ENCODE assay signal across 26 cellular contexts in the genomic region with DNA sequence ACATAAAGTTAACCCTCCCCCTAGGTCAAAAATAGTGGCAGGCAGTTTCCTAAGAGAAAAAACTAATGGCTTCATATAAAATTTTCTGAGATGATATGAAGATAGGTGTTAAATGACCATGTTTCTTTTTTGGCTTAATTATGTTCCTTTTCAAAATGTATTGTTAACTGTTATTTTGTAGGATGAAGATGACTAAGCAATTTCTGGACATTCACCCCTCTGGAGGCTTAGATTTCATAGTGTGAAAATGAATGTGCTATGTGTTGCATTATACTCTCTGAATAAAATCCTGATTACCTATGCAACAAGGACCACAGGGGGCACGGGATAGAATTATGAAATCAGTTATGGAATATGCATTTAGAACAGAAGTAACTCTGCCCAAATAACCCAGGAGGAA.
DNase-seq lines count a peak whose midpoint lies in the region; ATAC-seq, FAIRE-seq and TF ChIP-seq lines count a peak whose summit lies in the region.
"Had no signal": no experiment of that assay in that cellular context is flagged by ENCODE, and none has a peak within 500 bp of the region (broad histone marks: within the 10 kb centered on the region; RNA-seq: fewer than 3 reads in every experiment).

No MANE protein-coding gene starts in this region.

- H4K20me1 ChIP-seq in HepG2 (ENCODE audit: insufficient read depth, low read length) (no peaks in the 10 kb centered on the region), IMR-90 (ENCODE audit: insufficient read depth, low read length) (no peaks in the 10 kb centered on the region)
- H4K20me1 ChIP-seq: BLaER1 had no signal

- POLR2A ChIA-PET in HepG2 (lab: Yijun Ruan, JAX) (no interaction called here), IMR-90 (lab: Charles Lee; ENCODE audit: unreplicated experiment) (no interaction called here)

- H3K36me3 ChIP-seq in HepG2 (replicated peaks in 1 of 2; ENCODE audit: control insufficient read depth in 1 of 2, insufficient read depth in 2 of 2, low read length in 2 of 2): no peaks in the 10 kb centered on the region
- H3K36me3 ChIP-seq in right lobe of liver: no peaks in the 10 kb centered on the region
- H3K36me3 ChIP-seq in IMR-90 (ENCODE audit: control insufficient read depth, insufficient read depth, low read length): no peaks in the 10 kb centered on the region
- H3K36me3 ChIP-seq: BE2C, BLaER1 had no signal

- DNase-seq in HepG2 (ENCODE audit: low spot score) (no peak), right lobe of liver (no peak), IMR-90 (no peak), OCI-M1 (lab: John Stamatoyannopoulos, UW) (peak; percentile 33), NCI-H2227 treated with DMSO at 0.1 percent for 48 hours (lab: John Stamatoyannopoulos, UW) (no peak), H4 (ENCODE audit: low spot score) (no peak)
- DNase-seq: ACHN; BE2C; C1 segment of cervical spinal cord; CD4-positive, alpha-beta memory T cell; CD4-positive, CD25-positive, alpha-beta regulatory T cell; CD8-positive, alpha-beta memory T cell; COR-L47; DMS 273 treated with DMSO at 0.1 percent for 48 hours; DMS153; DMS53; DMS79; DND-41; EL; GDM1 had no signal

- TF ChIP-seq EP300 in HepG2 (IDR thresholded peaks at IDR 0.05; ENCODE audit: low read depth in 2 of 2, low read length in 2 of 2): no peak
- TF ChIP-seq EP300 in HepG2 (CRISPR knock-in tag; IDR thresholded peaks at IDR 0.05; ENCODE audit: borderline replicate concordance): no peak

- no peak for FAIRE-seq in HepG2 (lab: Jason Lieb, UNC)
- FAIRE-seq: GM12878, GM12892, GM18507 had no signal

- no peaks in the 10 kb centered on the region for H3K79me2 ChIP-seq in HepG2 (ENCODE audit: insufficient read depth, low read length)

- H3K9ac ChIP-seq in HepG2 (ENCODE audit: insufficient read depth, low read depth, low read length): no peak overlapping the region
- no peak overlapping the region for H3K9ac ChIP-seq in IMR-90 (ENCODE audit: low read depth, low read length)
- H3K9ac ChIP-seq: BLaER1 had no signal

- H3K9me1 ChIP-seq in IMR-90 (ENCODE audit: insufficient read depth, low read length): no peaks in the 10 kb centered on the region

- H3K4me2 ChIP-seq in HepG2 (ENCODE audit: low read depth, low read length) (no peak overlapping the region), IMR-90 (ENCODE audit: low read depth, low read length) (no peak overlapping the region)
- H3K4me2 ChIP-seq: BLaER1 had no signal

- TF ChIP-seq POLR2A in HepG2 (IDR thresholded peaks at IDR 0.05; ENCODE audit: insufficient read depth in 1 of 2, low read depth in 2 of 2, low read length in 2 of 2) (no peak), right lobe of liver (IDR thresholded peaks at IDR 0.05) (no peak), IMR-90 (IDR thresholded peaks at IDR 0.05; ENCODE audit: low read depth, low read length) (no peak)

- H3K79me1 ChIP-seq in IMR-90 (ENCODE audit: low read depth in 1 of 2, low read length in 2 of 2): no peaks in the 10 kb centered on the region

- H3K27me3 ChIP-seq in HepG2 (ENCODE audit: control insufficient read depth in 1 of 2, insufficient read depth in 2 of 2, low read length in 2 of 2) (no peaks in the 10 kb centered on the region), right lobe of liver (no peaks in the 10 kb centered on the region), IMR-90 (ENCODE audit: control insufficient read depth, insufficient read depth, low read length) (no peaks in the 10 kb centered on the region)
- H3K27me3 ChIP-seq: BE2C, BLaER1 had no signal

- intact Hi-C loops in HepG2 (cut with micrococcal nuclease; ENCODE audit: unreplicated experiment): no loop called here
- intact Hi-C loops in right lobe of liver (cut with DNase I): no loop called here
- intact Hi-C loops in IMR-90 (cut with micrococcal nuclease): no loop called here

- H2BK5ac ChIP-seq in IMR-90 (ENCODE audit: low read depth, low read length, poor library complexity, severe bottlenecking): no peak overlapping the region

- H2AFZ ChIP-seq in HepG2 (ENCODE audit: low read length): no peak overlapping the region
- no peak overlapping the region for H2AFZ ChIP-seq in IMR-90 (replicated peaks; ENCODE audit: low read length, poor library complexity)

- dilution Hi-C loops in IMR-90 (cut with HindIII; ENCODE audit: low sequenced_read_pairs, unreplicated experiment): no loop called here

- no peak overlapping the region for H3K27ac ChIP-seq in HepG2 (ENCODE audit: extremely low read length, insufficient read depth, low read length)
- no peak overlapping the region for H3K27ac ChIP-seq in right lobe of liver
- H3K27ac ChIP-seq in IMR-90 (ENCODE audit: insufficient read depth, low read length): no peak overlapping the region
- H3K27ac ChIP-seq: 22Rv1, BLaER1 had no signal

- no peak overlapping the region for H4K8ac ChIP-seq in IMR-90 (ENCODE audit: low read depth in 2 of 2, low read length in 2 of 2)

- ATAC-seq in HepG2 (no peak), right lobe of liver (no peak), IMR-90 (ENCODE audit: low read depth) (no peak), HG03045 (IDR thresholded peaks at IDR 0.05; ENCODE audit: unreplicated experiment) (no peak)
- ATAC-seq: GM12878 had no signal

- CTCF ChIA-PET in HepG2 (lab: Yijun Ruan, JAX; ENCODE audit: low intra/inter-chr PET ratio, low total read pairs) (no interaction called here), IMR-90 (lab: Yijun Ruan, JAX) (no interaction called here)

- H3K4me1 ChIP-seq in HepG2 (ENCODE audit: insufficient read depth, low read length): no peaks in the 10 kb centered on the region
- no peaks in the 10 kb centered on the region for H3K4me1 ChIP-seq in right lobe of liver
- H3K4me1 ChIP-seq in IMR-90 (ENCODE audit: control insufficient read depth, insufficient read depth, low read length): no peaks in the 10 kb centered on the region
- H3K4me1 ChIP-seq: BLaER1 had no signal

- H3K9me3 ChIP-seq in HepG2 (ENCODE audit: low read length): peaks cover 5% of the 10 kb centered on the region; the same call in 1 of the 2 replicates
- no peaks in the 10 kb centered on the region for H3K9me3 ChIP-seq in right lobe of liver
- H3K9me3 ChIP-seq in IMR-90 (ENCODE audit: control insufficient read depth, insufficient read depth, low read length): no peaks in the 10 kb centered on the region
- H3K9me3 ChIP-seq: BE2C, BLaER1 had no signal

- no peak overlapping the region for H2BK120ac ChIP-seq in IMR-90 (ENCODE audit: low read depth, low read length)

- H4K5ac ChIP-seq in IMR-90 (ENCODE audit: low read depth, low read length): no peak overlapping the region

- no peak overlapping the region for H3K18ac ChIP-seq in IMR-90 (ENCODE audit: low read depth, low read length)

- WGBS in HepG2 (ENCODE audit: low lambda C conversion rate): 0% methylated on average over 1 of the region's 1 CpG
- 56% methylated on average over 1 of the region's 1 CpG for WGBS in right lobe of liver (ENCODE audit: insufficient coverage, low coverage, low lambda C conversion rate, missing lambda C conversion rate)
- WGBS in IMR-90 (ENCODE audit: extremely low coverage in 2 of 2, insufficient read length in 1 of 2), 2 experiments: no CpG with 5 or more reads among the region's 1 CpG

- H4K91ac ChIP-seq in IMR-90 (ENCODE audit: insufficient read depth, low read depth, low read length): no peak overlapping the region

- BruUV-seq in HepG2 (replicated peaks; lab: Mats Ljungman, UMichigan): no TSS peak
- BruUV-seq in IMR-90 (replicated peaks; lab: Mats Ljungman, UMichigan): no TSS peak

- no peak overlapping the region for H3K14ac ChIP-seq in IMR-90 (replicated peaks; ENCODE audit: low read depth, low read length)

- TF ChIP-seq CTCF in HepG2 (CRISPR knock-in tag; IDR thresholded peaks at IDR 0.05) (no peak), right lobe of liver (IDR thresholded peaks at IDR 0.05) (no peak), IMR-90 (conservative IDR thresholded peaks at IDR 0.05; ENCODE audit: low read depth, low read length) (no peak)

- H2AK9ac ChIP-seq in IMR-90 (replicated peaks; ENCODE audit: low read depth, low read length, poor library complexity): no peak overlapping the region

- no peak overlapping the region for H3K4ac ChIP-seq in IMR-90 (ENCODE audit: low read depth, low read length)

- no peak overlapping the region for H3K23ac ChIP-seq in IMR-90 (ENCODE audit: low read depth, low read length)

- H3K4me3 ChIP-seq in HepG2 (replicated peaks in 1 of 3; ENCODE audit: insufficient read depth in 1 of 3, low read depth in 2 of 3, low read length in 3 of 3) (no peak overlapping the region), right lobe of liver (no peak overlapping the region), IMR-90 (ENCODE audit: insufficient read depth, low read depth, low read length) (no peak overlapping the region)
- H3K4me3 ChIP-seq: BLaER1, GM12878 had no signal

- no peak overlapping the region for H3K56ac ChIP-seq in IMR-90 (ENCODE audit: extremely low read depth, insufficient read depth, low read length)

- TF ChIP-seq RAD21 in HepG2 (CRISPR knock-in tag; IDR thresholded peaks at IDR 0.05) (no peak), IMR-90 (IDR thresholded peaks at IDR 0.05; ENCODE audit: low read length) (no peak)

- H2BK20ac ChIP-seq in IMR-90 (ENCODE audit: low read depth, low read length): no peak overlapping the region

- in situ Hi-C loops in HepG2 (cut with HindIII; ENCODE audit: extremely low pct_ligation_motif_present, low pct_unique_long_range_greater_than_20kb): no loop called here
- in situ Hi-C loops in IMR-90 (cut with MboI; ENCODE audit: low sequenced_read_pairs): no loop called here

- H2BK15ac ChIP-seq in IMR-90 (ENCODE audit: low read depth, low read length): no peak overlapping the region

- H2AK5ac ChIP-seq in IMR-90 (ENCODE audit: low read depth, low read length): no peak overlapping the region

TF ChIP-seq in IMR-90, 13 proteins besides CTCF, POLR2A, EP300 and RAD21:
- TF ChIP-seq RFX5 (IDR thresholded peaks at IDR 0.05; ENCODE audit: low read depth, low read length) (no peak), FOS (IDR thresholded peaks at IDR 0.05; ENCODE audit: low read depth, low read length) (no peak), RCOR1 (IDR thresholded peaks at IDR 0.05; ENCODE audit: insufficient replicate concordance, low read length) (no peak), NFE2L2 (IDR thresholded peaks at IDR 0.05; ENCODE audit: low read depth, low read length) (peak; percentile 66), BHLHE40 (IDR thresholded peaks at IDR 0.05; ENCODE audit: low read depth, low read length) (no peak), CEBPB (IDR thresholded peaks at IDR 0.05; ENCODE audit: low read depth, low read length) (no peak), MAFK (IDR thresholded peaks at IDR 0.05; ENCODE audit: low read depth, low read length) (0 out of 2 replicates have a peak, but pooled peaks have one; percentile 5), CHD1 (IDR thresholded peaks at IDR 0.05; ENCODE audit: low read depth, low read length) (no peak)
TF ChIP-seq in IMR-90: peak in this region for 2.
